8 cellular contexts compared by ENCODE assay signal in the genomic region with DNA sequence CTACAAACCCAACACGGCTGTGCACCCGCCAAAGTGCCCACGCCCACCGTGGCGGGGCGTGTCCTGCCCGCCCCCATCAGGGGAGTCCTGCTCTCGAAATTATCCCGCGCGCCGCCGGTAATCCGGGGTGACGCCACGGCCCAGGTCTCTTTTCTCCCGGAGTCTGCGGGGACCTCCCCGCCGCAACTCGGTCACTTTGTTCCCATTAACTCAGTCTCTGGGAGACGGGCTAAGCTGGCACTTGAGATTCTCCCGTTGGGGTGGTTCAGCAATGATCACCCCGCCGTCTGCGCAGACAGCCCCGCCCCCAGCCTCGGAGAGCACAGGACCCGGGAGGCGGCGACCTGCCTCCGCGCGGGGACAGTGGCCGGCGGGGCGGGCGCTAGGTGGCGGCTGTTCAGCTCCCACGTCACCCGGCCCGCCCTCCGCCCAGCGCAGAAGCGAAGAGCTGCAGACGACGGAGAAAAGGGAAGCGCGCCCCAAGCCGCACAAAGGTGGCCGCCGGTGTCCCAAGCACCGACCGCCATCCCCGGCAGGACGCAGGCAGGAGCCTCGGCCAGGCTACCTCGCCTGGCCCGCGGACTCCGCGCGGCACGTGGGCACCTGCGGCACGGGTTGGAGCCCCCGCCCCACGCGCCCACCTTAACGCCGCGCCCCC. TPM values are rescaled to one million over a fixed set of nuclear protein-coding genes. Genes with fewer than 3 reads are reported as not detected.
DNase-seq lines count a peak whose midpoint lies in the region; ATAC-seq lines count a peak whose summit lies in the region.

No MANE protein-coding gene starts in this region.

- H3K36me3 ChIP-seq in duodenal mucosa (ENCODE audit: control insufficient read depth in 1 of 2, insufficient read depth in 2 of 2, low read length in 2 of 2) (no peaks in the 10 kb centered on the region), mesenchymal stem cell (ENCODE audit: control insufficient read depth in 1 of 2, insufficient read depth in 2 of 2, low read depth in 1 of 2, low read length in 2 of 2) (peaks cover 0 to 6% of the 10 kb centered on the region in 2 experiments)

- H3K4me3 ChIP-seq in duodenal mucosa (ENCODE audit: low read depth in 1 of 2, low read length in 2 of 2) (peak overlapping the region; percentile 79 to 82), mesenchymal stem cell (ENCODE audit: insufficient read depth in 1 of 2, low read depth in 1 of 2, low read length in 2 of 2) (peak overlapping the region; percentile 76 to 83)

- H3K18ac ChIP-seq in mesenchymal stem cell (ENCODE audit: low read depth in 1 of 2, low read length in 2 of 2), result peak overlapping the region in 1 of 2 experiments; percentile 49

- H3K4me2 ChIP-seq in mesenchymal stem cell (ENCODE audit: low read length, poor library complexity, severe bottlenecking), result peak overlapping the region; percentile 99

- H2BK12ac ChIP-seq in mesenchymal stem cell (ENCODE audit: low read length in 2 of 2), result no peak overlapping the region

- H3K9me3 Mint-ChIP-seq in activated CD4-positive, alpha-beta T cell treated with anti-CD3 and anti-CD28 coated beads, Interleukin-2, amount 10 ng/mL, durations not matched to agents 7 days and 5 days, result peaks cover 2% of the 10 kb centered on the region

- no peak overlapping the region for H2BK120ac ChIP-seq in mesenchymal stem cell (ENCODE audit: low read depth, low read length)

- H3K27ac ChIP-seq in duodenal mucosa (ENCODE audit: low read depth, low read length) (peak overlapping the region; percentile 91), mesenchymal stem cell (ENCODE audit: low read length, poor library complexity, severe bottlenecking) (no peak overlapping the region)

- H3K23ac ChIP-seq in mesenchymal stem cell (ENCODE audit: low read length in 2 of 2), result no peak overlapping the region

- peak overlapping the region in 1 of 2 experiments; percentile 68 for H3K14ac ChIP-seq in mesenchymal stem cell (ENCODE audit: low read length in 2 of 2)

- no peak overlapping the region for H4K91ac ChIP-seq in mesenchymal stem cell (ENCODE audit: low read length)

- H3K27me3 Mint-ChIP-seq in activated CD4-positive, alpha-beta T cell treated with anti-CD3 and anti-CD28 coated beads, Interleukin-2, amount 10 ng/mL, durations not matched to agents 7 days and 5 days, result peaks cover 4% of the 10 kb centered on the region

- peak overlapping the region; percentile 41 for H4K8ac ChIP-seq in mesenchymal stem cell (ENCODE audit: low read length)

- H3K27ac Mint-ChIP-seq in activated CD4-positive, alpha-beta T cell treated with anti-CD3 and anti-CD28 coated beads, Interleukin-2, amount 10 ng/mL, durations not matched to agents 7 days and 5 days, result peak overlapping the region; percentile 86

- no peak overlapping the region for H2AK5ac ChIP-seq in mesenchymal stem cell (ENCODE audit: low read length, severe bottlenecking)

- peak overlapping the region; percentile 75 for H3K4me3 Mint-ChIP-seq in activated CD4-positive, alpha-beta T cell treated with anti-CD3 and anti-CD28 coated beads, Interleukin-2, amount 10 ng/mL, durations not matched to agents 7 days and 5 days

- H3K27me3 ChIP-seq in duodenal mucosa (ENCODE audit: control insufficient read depth in 1 of 2, insufficient read depth in 2 of 2, low read length in 2 of 2) (no peaks in the 10 kb centered on the region), mesenchymal stem cell (ENCODE audit: control insufficient read depth in 1 of 2, insufficient read depth in 1 of 2, low read length in 2 of 2) (peaks cover 40 to 50% of the 10 kb centered on the region in 2 experiments)

- H3K9me3 ChIP-seq in duodenal mucosa (ENCODE audit: control insufficient read depth in 1 of 2, low read length in 2 of 2), result no peaks in the 10 kb centered on the region
- H3K9me3 ChIP-seq in mesenchymal stem cell (ENCODE audit: control insufficient read depth, low read length), result no peaks in the 10 kb centered on the region

- DNase-seq in AG20443 (ENCODE audit: low spot score), result peak; percentile 82
- DNase-seq in NCI-H510A treated with DMSO at 0.1 percent for 48 hours (lab: John Stamatoyannopoulos, UW), result peak; percentile 19
- peak; percentile 91 for DNase-seq in activated CD4-positive, alpha-beta T cell treated with anti-CD3 and anti-CD28 coated beads, Interleukin-2, amount 10 ng/mL, durations not matched to agents 7 days and 5 days
- DNase-seq in mesenchymal stem cell, result peak; percentile 56
- peak; percentile 80 for DNase-seq in stimulated activated CD8-positive, alpha-beta memory T cell treated with anti-CD3 and anti-CD28 coated beads, Interleukin-15, amount 100 ng/mL, for 1 hour (ENCODE audit: low read depth)

- no peaks in the 10 kb centered on the region for H3K36me3 Mint-ChIP-seq in activated CD4-positive, alpha-beta T cell treated with anti-CD3 and anti-CD28 coated beads, Interleukin-2, amount 10 ng/mL, durations not matched to agents 7 days and 5 days (ENCODE audit: low read depth)

- H2BK5ac ChIP-seq in mesenchymal stem cell (ENCODE audit: low read depth, low read length, poor library complexity, severe bottlenecking), result no peak overlapping the region

- CTCF ChIA-PET in activated CD4-positive, alpha-beta T cell treated with anti-CD3 and anti-CD28 coated beads, Interleukin-2, amount 10 ng/mL, durations not matched to agents 7 days and 5 days (lab: Charles Lee), result interaction anchor here (0.6 to 2.8 kb wide), 7 partner anchors 8 to 51 kb away, joined by 3 to 13 read pairs (median 5); no protein-coding TSS in a partner anchor

- H3K4me1 ChIP-seq in duodenal mucosa (ENCODE audit: control insufficient read depth in 1 of 2, insufficient read depth in 2 of 2, low read length in 2 of 2) (peaks cover 18 to 21% of the 10 kb centered on the region in 2 donors), mesenchymal stem cell (ENCODE audit: control insufficient read depth, insufficient read depth, low read depth, low read length) (peaks cover 17% of the 10 kb centered on the region)

- H3K9ac ChIP-seq in duodenal mucosa (ENCODE audit: low read depth in 1 of 2, low read length in 2 of 2), result peak overlapping the region; percentile 78 to 91
- peak overlapping the region; percentile 53 for H3K9ac ChIP-seq in mesenchymal stem cell (ENCODE audit: low read length)

- no peak overlapping the region for H3K4ac ChIP-seq in mesenchymal stem cell (ENCODE audit: low read depth in 1 of 2, low read length in 2 of 2)

- ATAC-seq in GM18907 (IDR thresholded peaks at IDR 0.05; ENCODE audit: unreplicated experiment) (peak; percentile 88), HG03108 (IDR thresholded peaks at IDR 0.05; ENCODE audit: unreplicated experiment) (peak; percentile 79)

- POLR2A ChIA-PET in activated CD4-positive, alpha-beta T cell treated with anti-CD3 and anti-CD28 coated beads, Interleukin-2, amount 10 ng/mL, durations not matched to agents 7 days and 5 days (lab: Charles Lee), result interaction anchor here (1.7 kb wide), 1 partner anchor 9 kb away, joined by 15 read pairs; no protein-coding TSS in a partner anchor

- no peaks in the 10 kb centered on the region for H3K79me1 ChIP-seq in mesenchymal stem cell (replicated peaks; ENCODE audit: low read length, poor library complexity, severe bottlenecking)

- WGBS in mesenchymal stem cell, result under 1% methylated on average over 59 of the region's 72 CpGs

- peak overlapping the region; percentile 48 for H2BK15ac ChIP-seq in mesenchymal stem cell (ENCODE audit: low read depth, poor library complexity, severe bottlenecking)

- H2AFZ ChIP-seq in mesenchymal stem cell (ENCODE audit: low read depth, low read length), result peak overlapping the region; percentile 87

- H3K4me1 Mint-ChIP-seq in activated CD4-positive, alpha-beta T cell treated with anti-CD3 and anti-CD28 coated beads, Interleukin-2, amount 10 ng/mL, durations not matched to agents 7 days and 5 days, result peaks cover 45% of the 10 kb centered on the region

RNA-seq across cellular contexts. Expression of a gene that starts 31.5 kb away (rescaled TPM):
- total RNA-seq in activated CD4-positive, alpha-beta T cell treated with anti-CD3 and anti-CD28 coated beads, Interleukin-2, amount 10 ng/mL, durations not matched to agents 7 days and 5 days, result 100 to 1,000 TPM; 138 to 141 TPM
- 218 TPM for polyA plus RNA-seq in mesenchymal stem cell (2013, experiment 1 of 2)
- polyA plus RNA-seq in mesenchymal stem cell (2013, experiment 2 of 2), result 215 TPM

RNA-seq across cellular contexts. Expression of a gene that starts 55.8 kb away (rescaled TPM):
- 1 to 10 TPM; 4.5 to 5.7 TPM for total RNA-seq in activated CD4-positive, alpha-beta T cell treated with anti-CD3 and anti-CD28 coated beads, Interleukin-2, amount 10 ng/mL, durations not matched to agents 7 days and 5 days
- 39.6 TPM for polyA plus RNA-seq in mesenchymal stem cell (2013, experiment 1 of 2)
- 38.7 TPM for polyA plus RNA-seq in mesenchymal stem cell (2013, experiment 2 of 2)

Comparison
In these comparisons a context has a peak if more than half of its experiments do, and no peak if none do; other contexts are left out.
1. DNase-seq: peak in every context shown above with its lines; median percentile 91 in activated CD4-positive, alpha-beta T cell treated with anti-CD3 and anti-CD28 coated beads, Interleukin-2, amount 10 ng/mL, durations not matched to agents 7 days and 5 days; 82 in AG20443; 80 in stimulated activated CD8-positive, alpha-beta memory T cell treated with anti-CD3 and anti-CD28 coated beads, Interleukin-15, amount 100 ng/mL, for 1 hour; 56 in mesenchymal stem cell; 19 in NCI-H510A treated with DMSO at 0.1 percent for 48 hours.